3 cellular contexts compared by ENCODE assay signal in the genomic region with DNA sequence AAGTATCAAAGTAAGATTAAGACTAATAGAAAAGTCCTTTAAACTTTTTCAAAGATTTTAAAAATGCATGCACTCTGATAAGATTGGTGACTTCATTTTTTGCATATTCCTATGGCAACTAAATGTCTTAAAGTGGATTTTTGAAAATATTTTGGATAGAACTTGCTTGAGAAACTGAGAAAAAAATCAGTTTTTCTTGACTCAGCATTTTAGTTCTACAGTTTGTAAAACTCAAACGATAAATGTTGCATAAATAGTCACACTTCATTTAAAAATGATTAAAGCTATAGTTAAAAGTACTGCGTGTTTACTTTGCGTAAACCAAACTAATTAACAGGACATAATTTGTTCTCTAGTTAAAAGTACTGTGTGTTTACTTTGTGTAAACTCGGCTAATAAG.
TF ChIP-seq lines count a peak whose summit lies in the region.

No MANE protein-coding gene starts in this region.

TF ChIP-seq in HepG2, 621 proteins besides CTCF, POLR2A, EP300 and RAD21:
- TF ChIP-seq MAFF (IDR thresholded peaks at IDR 0.05; ENCODE audit: low read depth, low read length): peak; percentile 66; the same call in 1 of the 2 replicates
- TF ChIP-seq, protein P1, sequence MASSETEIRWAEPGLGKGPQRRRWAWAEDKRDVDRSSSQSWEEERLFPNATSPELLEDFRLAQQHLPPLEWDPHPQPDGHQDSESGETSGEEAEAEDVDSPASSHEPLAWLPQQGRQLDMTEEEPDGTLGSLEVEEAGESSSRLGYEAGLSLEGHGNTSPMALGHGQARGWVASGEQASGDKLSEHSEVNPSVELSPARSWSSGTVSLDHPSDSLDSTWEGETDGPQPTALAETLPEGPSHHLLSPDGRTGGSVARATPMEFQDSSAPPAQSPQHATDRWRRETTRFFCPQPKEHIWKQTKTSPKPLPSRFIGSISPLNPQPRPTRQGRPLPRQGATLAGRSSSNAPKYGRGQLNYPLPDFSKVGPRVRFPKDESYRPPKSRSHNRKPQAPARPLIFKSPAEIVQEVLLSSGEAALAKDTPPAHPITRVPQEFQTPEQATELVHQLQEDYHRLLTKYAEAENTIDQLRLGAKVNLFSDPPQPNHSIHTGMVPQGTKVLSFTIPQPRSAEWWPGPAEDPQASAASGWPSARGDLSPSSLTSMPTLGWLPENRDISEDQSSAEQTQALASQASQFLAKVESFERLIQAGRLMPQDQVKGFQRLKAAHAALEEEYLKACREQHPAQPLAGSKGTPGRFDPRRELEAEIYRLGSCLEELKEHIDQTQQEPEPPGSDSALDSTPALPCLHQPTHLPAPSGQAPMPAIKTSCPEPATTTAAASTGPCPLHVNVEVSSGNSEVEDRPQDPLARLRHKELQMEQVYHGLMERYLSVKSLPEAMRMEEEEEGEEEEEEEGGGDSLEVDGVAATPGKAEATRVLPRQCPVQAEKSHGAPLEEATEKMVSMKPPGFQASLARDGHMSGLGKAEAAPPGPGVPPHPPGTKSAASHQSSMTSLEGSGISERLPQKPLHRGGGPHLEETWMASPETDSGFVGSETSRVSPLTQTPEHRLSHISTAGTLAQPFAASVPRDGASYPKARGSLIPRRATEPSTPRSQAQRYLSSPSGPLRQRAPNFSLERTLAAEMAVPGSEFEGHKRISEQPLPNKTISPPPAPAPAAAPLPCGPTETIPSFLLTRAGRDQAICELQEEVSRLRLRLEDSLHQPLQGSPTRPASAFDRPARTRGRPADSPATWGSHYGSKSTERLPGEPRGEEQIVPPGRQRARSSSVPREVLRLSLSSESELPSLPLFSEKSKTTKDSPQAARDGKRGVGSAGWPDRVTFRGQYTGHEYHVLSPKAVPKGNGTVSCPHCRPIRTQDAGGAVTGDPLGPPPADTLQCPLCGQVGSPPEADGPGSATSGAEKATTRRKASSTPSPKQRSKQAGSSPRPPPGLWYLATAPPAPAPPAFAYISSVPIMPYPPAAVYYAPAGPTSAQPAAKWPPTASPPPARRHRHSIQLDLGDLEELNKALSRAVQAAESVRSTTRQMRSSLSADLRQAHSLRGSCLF (CRISPR knock-in tag; IDR thresholded peaks at IDR 0.05; ENCODE audit: borderline replicate concordance): no peak
- peak; percentile 55 to 82 for TF ChIP-seq MAFK (conservative IDR thresholded peaks at IDR 0.05 in 1 of 2, IDR thresholded peaks at IDR 0.05 in 1 of 2; ENCODE audit: low read length in 2 of 2)
TF ChIP-seq in HepG2: peak in this region for 2.

TF ChIP-seq in A549, 52 proteins besides CTCF, POLR2A, EP300 and RAD21:
- TF ChIP-seq MAFK (IDR thresholded peaks at IDR 0.05; ENCODE audit: partially characterized antibody) (peak; percentile 51), JUNB (IDR thresholded peaks at IDR 0.05) (no peak)

TF ChIP-seq in K562, 482 proteins besides CTCF, POLR2A, EP300 and RAD21:
- TF ChIP-seq BRF1 (IDR thresholded peaks at IDR 0.05; ENCODE audit: borderline replicate concordance, extremely low read depth, insufficient read length) (no peak), PHB (CRISPR knock-in tag; IDR thresholded peaks at IDR 0.05) (no peak), MAFG (tag; conservative IDR thresholded peaks at IDR 0.05) (0 out of 2 replicates have a peak, but pooled peaks have one; percentile 17), BRD4 (IDR thresholded peaks at IDR 0.05) (no peak), ZNF316 (IDR thresholded peaks at IDR 0.05) (peak; percentile 50; the same call in 1 of the 2 replicates)
TF ChIP-seq in K562: peak in this region for 2.
